26 cellular contexts compared by ENCODE assay signal in the genomic region with DNA sequence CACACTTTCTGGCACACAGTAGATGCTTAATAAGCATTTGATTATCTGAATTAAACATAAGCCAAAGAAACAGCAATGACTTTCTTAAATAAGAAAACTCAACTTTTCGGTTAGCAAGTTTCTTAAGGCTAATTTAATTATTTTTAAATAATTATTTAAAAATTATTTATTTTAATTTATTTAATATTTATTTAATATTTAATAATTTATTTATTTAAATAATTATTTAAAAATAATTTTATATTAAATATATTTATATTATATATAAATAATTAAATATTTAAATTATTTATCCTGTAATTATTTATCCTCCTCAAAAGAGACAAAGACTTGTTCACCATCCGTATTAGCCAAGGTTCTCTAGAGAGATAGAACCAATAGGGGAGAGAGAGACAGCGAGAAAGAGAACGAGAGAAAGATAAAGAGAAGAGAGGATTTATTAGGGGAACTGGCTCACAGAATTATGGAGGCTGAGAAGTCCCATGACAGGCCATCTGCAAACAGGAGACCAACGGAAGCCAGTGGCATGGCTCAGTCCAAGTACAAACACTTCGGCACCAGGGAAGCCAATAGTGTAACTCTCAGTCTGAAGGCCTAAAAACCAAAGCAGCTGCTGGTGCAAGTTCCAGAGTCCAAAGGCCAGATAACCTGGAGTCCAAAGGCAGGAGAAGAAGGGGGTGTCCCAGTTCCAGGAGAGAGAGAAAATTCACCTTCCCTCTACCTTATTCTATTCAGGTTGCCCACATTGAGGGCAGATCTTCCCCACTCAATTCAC.
"Had no signal": no experiment of that assay in that cellular context is flagged by ENCODE, and none has a peak within 500 bp of the region (broad histone marks: within the 10 kb centered on the region; RNA-seq: fewer than 3 reads in every experiment).

No MANE protein-coding gene starts in this region.

- H3K9me3 ChIP-seq: testis had no signal

- FAIRE-seq: endometrium had no signal

- H3K9ac ChIP-seq: neural progenitor cell had no signal

- H3K4me3 ChIP-seq: heart left ventricle, lung, neural progenitor cell, smooth muscle cell, testis, uterus had no signal

- H3K27me3 ChIP-seq: heart left ventricle, neural progenitor cell, testis, uterus had no signal

- H3K4me1 ChIP-seq: heart left ventricle, neural progenitor cell, testis, uterus had no signal

- H3K4me2 ChIP-seq: neural progenitor cell, smooth muscle cell had no signal

- H3K27ac Mint-ChIP-seq: activated T-cell treated with anti-CD3 and anti-CD28 coated beads, Interleukin-2, amount 50 U/mL, for 24 hours; activated T-helper 2 cell treated with anti-CD3 and anti-CD28 coated beads, Interferon-gamma antibody, Interleukin-2, Interleukin-4, amounts not matched to agents 10 μg/mL and 5 μg/mL and 100 μg/mL, durations not matched to agents 14 hours and 24 hours and 36 hours; naive thymus-derived CD8-positive, alpha-beta T cell; neural progenitor cell; T-helper 1 cell treated with Interleukin-12 subunit alpha and Interleukin-12 subunit beta and Interleukin-4 antibody, amounts not matched to agents 30 μg/mL and 1 μg/mL, for 36 hours had no signal

- DNase-seq: activated CD4-positive, alpha-beta T cell treated with anti-CD3 and anti-CD28 coated beads, Interleukin-2, amount 50 U/mL, for 4 hours; activated CD8-positive, alpha-beta memory T cell treated with anti-CD3 and anti-CD28 coated beads for 24 hours; activated CD8-positive, alpha-beta memory T cell treated with anti-CD3 and anti-CD28 coated beads, Interleukin-2, amount 50 U/mL, for 4 hours; activated naive CD4-positive, alpha-beta T cell; activated T-cell treated with anti-CD3 and anti-CD28 coated beads, Interleukin-2, amount 50 U/mL, for 24 hours; amygdala; cerebellar nuclear complex; cortex of kidney; effector CD4-positive, alpha-beta T cell; heart left ventricle; islet precursor cell; left colon; naive thymus-derived CD8-positive, alpha-beta T cell; stimulated activated CD4-positive, alpha-beta T cell treated with anti-CD3 and anti-CD28 coated beads, Interleukin-15, amount 100 ng/mL, for 24 hours; stimulated activated naive CD4-positive, alpha-beta T cell; T1000; testis; trophoblast cell; uterus had no signal

- H3K27me3 Mint-ChIP-seq: activated T-cell treated with anti-CD3 and anti-CD28 coated beads, Interleukin-2, amount 50 U/mL, for 24 hours; naive thymus-derived CD8-positive, alpha-beta T cell had no signal

- H3K36me3 ChIP-seq: heart left ventricle, neural progenitor cell, uterus had no signal

- H3K27ac ChIP-seq: heart left ventricle, neural progenitor cell, testis, uterus had no signal

- H2AFZ ChIP-seq: neural progenitor cell had no signal

- H3K4me3 Mint-ChIP-seq: activated T-cell treated with anti-CD3 and anti-CD28 coated beads, Interleukin-2, amount 50 U/mL, for 24 hours; naive thymus-derived CD8-positive, alpha-beta T cell; neural progenitor cell; T-helper 1 cell treated with Interleukin-12 subunit alpha and Interleukin-12 subunit beta and Interleukin-4 antibody, amounts not matched to agents 30 μg/mL and 1 μg/mL, for 36 hours had no signal

- ATAC-seq: heart left ventricle; left colon; naive thymus-derived CD8-positive, alpha-beta T cell; sciatic nerve had no signal
